Comparison of ENCODE assay signal across 29 cellular contexts in genomic region chr13:113015826-113016525, GRCh38. TPM values are rescaled to one million over a fixed set of nuclear protein-coding genes. Genes with fewer than 3 reads are reported as not detected.
"Had no signal": no experiment of that assay in that cellular context is flagged by ENCODE, and none has a peak within 500 bp of the region (broad histone marks: within the 10 kb centered on the region; RNA-seq: fewer than 3 reads in every experiment).

No MANE protein-coding gene starts in this region.

- H3K4me3 ChIP-seq: ascending aorta, breast epithelium, cardiac muscle cell, colonic mucosa, esophagus squamous epithelium, gastroesophageal sphincter had no signal

- H3K36me3 ChIP-seq: ascending aorta, breast epithelium, cardiac muscle cell, colonic mucosa, esophagus squamous epithelium, gastroesophageal sphincter had no signal

- H3K4me1 ChIP-seq: ascending aorta, colonic mucosa, gastroesophageal sphincter had no signal

- FAIRE-seq: endometrium, endothelial cell of umbilical vein had no signal

- DNase-seq: activated CD4-positive, alpha-beta memory T cell treated with anti-CD3 and anti-CD28 coated beads for 36 hours; activated CD4-positive, alpha-beta T cell treated with anti-CD3 and anti-CD28 coated beads for 36 hours; activated CD4-positive, alpha-beta T cell treated with anti-CD3 and anti-CD28 coated beads, Interleukin-2, amount 10 ng/mL, durations not matched to agents 24 days and 14 days; activated CD4-positive, CD25-positive, alpha-beta regulatory T cell; activated CD4-positive, CD25-positive, alpha-beta regulatory T cell treated with anti-CD3 and anti-CD28 coated beads, Interleukin-2, amount 50 U/mL, for 72 hours; activated CD8-positive, alpha-beta memory T cell treated with anti-CD3 and anti-CD28 coated beads, Interleukin-2, amount 10 ng/mL, durations not matched to agents 7 days and 5 days; activated CD8-positive, alpha-beta memory T cell treated with anti-CD3 and anti-CD28 coated beads, Interleukin-2, amount 50 U/mL, for 4 hours; activated CD8-positive, alpha-beta T cell treated with anti-CD3 and anti-CD28 coated beads, Interleukin-2, amount 10 ng/mL, durations not matched to agents 7 days and 5 days; activated effector memory CD4-positive, alpha-beta T cell treated with anti-CD3 and anti-CD28 coated beads, Interleukin-2, amount 50 U/mL, for 16 hours; activated naive CD4-positive, alpha-beta T cell treated with anti-CD3 and anti-CD28 coated beads, Interleukin-2, amount 10 ng/mL, durations not matched to agents 7 days and 5 days; activated naive CD8-positive, alpha-beta T cell treated with anti-CD3 and anti-CD28 coated beads, Interleukin-2, amount 10 ng/mL, durations not matched to agents 7 days and 5 days; activated T-cell treated with anti-CD3 and anti-CD28 coated beads, Interleukin-2, amount 50 U/mL, for 1 hour; activated T-cell treated with anti-CD3 and anti-CD28 coated beads, Interleukin-2, amount 50 U/mL, for 48 hours; central memory CD4-positive, alpha-beta T cell; cerebellar nuclear complex; colonic mucosa; effector CD8-positive, alpha-beta T cell; esophagus squamous epithelium; foreskin melanocyte; T-helper 2 cell had no signal

- H3K9me3 ChIP-seq: ascending aorta, breast epithelium, colonic mucosa, esophagus squamous epithelium had no signal

- ATAC-seq: activated CD4-positive, alpha-beta T cell treated with anti-CD3 and anti-CD28 coated beads for 36 hours; activated CD8-positive, alpha-beta memory T cell treated with anti-CD3 and anti-CD28 coated beads, Interleukin-2, amount 10 ng/mL, durations not matched to agents 7 days and 5 days; activated CD8-positive, alpha-beta T cell treated with anti-CD3 and anti-CD28 coated beads, Interleukin-2, amount 10 ng/mL, durations not matched to agents 7 days and 5 days; activated naive CD4-positive, alpha-beta T cell treated with anti-CD3 and anti-CD28 coated beads, Interleukin-2, amount 50 U/mL, for 72 hours; gastroesophageal sphincter had no signal

- H3K27me3 ChIP-seq: ascending aorta, breast epithelium, cardiac muscle cell, colonic mucosa, esophagus squamous epithelium, gastroesophageal sphincter had no signal

- H3K27ac ChIP-seq: ascending aorta, breast epithelium, cardiac muscle cell, colonic mucosa, epithelial cell of prostate, esophagus squamous epithelium, gastroesophageal sphincter had no signal

RNA-seq across cellular contexts. Expression of gene MCF2L, which starts 47.0 kb away (rescaled TPM):
- total RNA-seq: activated T-helper 1 cell treated with anti-CD3 and anti-CD28 coated beads, Interleukin-12 subunit alpha, Interleukin-12 subunit beta, Interleukin-2, Interleukin-4 antibody, amounts not matched to agents 30 ng/mL and 10 ng/mL and 1 ng/mL, durations not matched to agents 14 hours and 24 hours and 36 hours had no signal
